1 cellular context compared by ENCODE assay signal in genomic region chr1:61254629-61255323, GRCh38.
TF ChIP-seq lines count a peak whose summit lies in the region.

No MANE protein-coding gene starts in this region.

TF ChIP-seq in K562, 482 proteins besides CTCF, POLR2A, EP300 and RAD21 (continued from another document):
- no peak for TF ChIP-seq ZNF318 (IDR thresholded peaks at IDR 0.05; ENCODE audit: borderline replicate concordance in 1 of 2, low read depth in 1 of 2)
- TF ChIP-seq, protein P1, sequence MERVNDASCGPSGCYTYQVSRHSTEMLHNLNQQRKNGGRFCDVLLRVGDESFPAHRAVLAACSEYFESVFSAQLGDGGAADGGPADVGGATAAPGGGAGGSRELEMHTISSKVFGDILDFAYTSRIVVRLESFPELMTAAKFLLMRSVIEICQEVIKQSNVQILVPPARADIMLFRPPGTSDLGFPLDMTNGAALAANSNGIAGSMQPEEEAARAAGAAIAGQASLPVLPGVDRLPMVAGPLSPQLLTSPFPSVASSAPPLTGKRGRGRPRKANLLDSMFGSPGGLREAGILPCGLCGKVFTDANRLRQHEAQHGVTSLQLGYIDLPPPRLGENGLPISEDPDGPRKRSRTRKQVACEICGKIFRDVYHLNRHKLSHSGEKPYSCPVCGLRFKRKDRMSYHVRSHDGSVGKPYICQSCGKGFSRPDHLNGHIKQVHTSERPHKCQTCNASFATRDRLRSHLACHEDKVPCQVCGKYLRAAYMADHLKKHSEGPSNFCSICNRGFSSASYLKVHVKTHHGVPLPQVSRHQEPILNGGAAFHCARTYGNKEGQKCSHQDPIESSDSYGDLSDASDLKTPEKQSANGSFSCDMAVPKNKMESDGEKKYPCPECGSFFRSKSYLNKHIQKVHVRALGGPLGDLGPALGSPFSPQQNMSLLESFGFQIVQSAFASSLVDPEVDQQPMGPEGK (CRISPR knock-in tag; IDR thresholded peaks at IDR 0.05; ENCODE audit: borderline replicate concordance): no peak
- TF ChIP-seq SMC3 (conservative IDR thresholded peaks at IDR 0.05; ENCODE audit: insufficient read depth, low read depth, low read length): no peak
- TF ChIP-seq MGA (IDR thresholded peaks at IDR 0.05): 0 out of 2 replicates have a peak, but pooled peaks have one; percentile 16
- no peak for TF ChIP-seq ILK (tag; IDR thresholded peaks at IDR 0.05; ENCODE audit: borderline replicate concordance, low read depth)
- no peak for TF ChIP-seq HNRNPH1 (optimal IDR thresholded peaks at IDR 0.05; ENCODE audit: low read depth, low read length)
- TF ChIP-seq ZNF316 (IDR thresholded peaks at IDR 0.05): peak; percentile 98
